Comparison of ENCODE assay signal across 1 cellular context in genomic region chr3:39146611-39147373, GRCh38.
TF ChIP-seq lines count a peak whose summit lies in the region.

No MANE protein-coding gene starts in this region.

TF ChIP-seq in GM23338, 12 proteins besides CTCF, POLR2A, EP300 and RAD21 (continued from another document):
- no peak for TF ChIP-seq REST (IDR thresholded peaks at IDR 0.05; ENCODE audit: unreplicated experiment)
- no peak for TF ChIP-seq ZNF331 (CRISPR knock-in tag; IDR thresholded peaks at IDR 0.05; ENCODE audit: low read depth)
- TF ChIP-seq ZNF462 (CRISPR knock-in tag; IDR thresholded peaks at IDR 0.05), result no peak
- TF ChIP-seq CREB1 (CRISPR knock-in tag; IDR thresholded peaks at IDR 0.05; ENCODE audit: low read depth), result no peak
- TF ChIP-seq ETS1 (IDR thresholded peaks at IDR 0.05), result no peak
- no peak for TF ChIP-seq ZNF114 (CRISPR knock-in tag; IDR thresholded peaks at IDR 0.05)
- TF ChIP-seq EZH2phosphoT487 (IDR thresholded peaks at IDR 0.05; ENCODE audit: unreplicated experiment), result no peak
